8 cellular contexts compared by ENCODE assay signal in the genomic region with DNA sequence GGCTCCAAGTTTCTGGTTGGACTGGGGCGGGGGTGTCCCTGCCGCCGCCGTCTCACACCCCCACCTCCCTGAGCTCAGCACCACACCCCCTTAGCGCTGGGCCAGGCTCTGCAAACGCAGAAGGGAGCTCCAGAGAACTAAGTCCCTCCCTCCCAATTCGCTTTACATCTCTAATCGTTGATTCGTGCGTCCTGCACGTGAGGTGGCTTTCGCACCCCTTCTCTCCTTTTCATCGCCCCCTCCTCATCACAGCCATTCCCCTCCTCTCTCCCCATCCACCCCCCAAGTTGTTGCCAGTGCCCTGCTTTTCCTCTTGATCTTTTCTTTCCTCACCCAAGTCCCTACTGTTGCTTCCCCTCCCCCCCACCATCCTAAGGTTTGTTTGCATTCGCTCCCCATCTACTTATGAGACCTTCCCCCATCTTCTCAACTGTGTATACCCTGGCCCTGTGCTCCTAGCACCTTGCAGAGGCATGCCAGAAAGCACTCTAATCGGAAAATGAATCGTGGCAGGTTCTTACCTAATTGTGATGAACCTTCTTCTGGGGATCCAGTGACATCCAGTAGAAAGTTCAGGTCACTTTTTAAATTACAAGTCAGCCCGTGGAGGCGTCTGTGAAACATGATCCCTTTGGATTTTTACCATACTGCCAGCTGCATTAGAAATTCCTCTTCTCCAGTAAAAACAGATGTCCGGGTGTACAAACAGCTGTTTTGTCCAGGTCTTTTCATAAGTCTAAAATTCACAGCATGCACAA. TPM values are rescaled to one million over a fixed set of nuclear protein-coding genes. Genes with fewer than 3 reads are reported as not detected.
DNase-seq lines count a peak whose midpoint lies in the region; ATAC-seq, FAIRE-seq and TF ChIP-seq lines count a peak whose summit lies in the region.

No MANE protein-coding gene starts in this region.

- H3K4me1 ChIP-seq in GM12878 (ENCODE audit: control insufficient read depth, insufficient read depth, low read length) (no peaks in the 10 kb centered on the region), kidney (ENCODE audit: control insufficient read depth in 1 of 2, insufficient read depth in 1 of 2, low read depth in 1 of 2, low read length in 2 of 2) (peaks cover 5 to 7% of the 10 kb centered on the region in 2 donors)

- H4K20me1 ChIP-seq in GM12878 (ENCODE audit: control insufficient read depth, insufficient read depth), result no peaks in the 10 kb centered on the region; the same call in 1 of the 2 replicates

- CTCF ChIA-PET in GM12878 (lab: Yijun Ruan, JAX), result interaction anchor here (0.7 to 6.2 kb wide), 5 partner anchors 23 to 90 kb away, joined by 3 to 66 read pairs (median 4); no protein-coding TSS in a partner anchor

- H3K4me2 ChIP-seq in GM12878 (ENCODE audit: control insufficient read depth, insufficient read depth), result peak overlapping the region; percentile 61

- H3K27ac ChIP-seq in GM12878 (ENCODE audit: control insufficient read depth, insufficient read depth), result no peak overlapping the region
- peak overlapping the region; percentile 33 to 69 for H3K27ac ChIP-seq in kidney (ENCODE audit: low read depth in 2 of 2, low read length in 2 of 2)

- WGBS in GM12878 (ENCODE audit: insufficient coverage, insufficient replicate concordance, low lambda C conversion rate, missing lambda C conversion rate), result 6% methylated on average over 17 of the region's 19 CpGs

- FAIRE-seq in H54 (lab: Jason Lieb, UNC) (peak; percentile 27), GM12878 (lab: Jason Lieb, UNC) (no peak), kidney (lab: Jason Lieb, UNC) (no peak)

- H3K36me3 ChIP-seq in GM12878 (ENCODE audit: control insufficient read depth in 2 of 2, insufficient read depth in 2 of 2, low read length in 1 of 2), result no peaks in the 10 kb centered on the region
- H3K36me3 ChIP-seq in kidney (ENCODE audit: control insufficient read depth in 1 of 2, insufficient read depth in 2 of 2, low read length in 2 of 2), result no peaks in the 10 kb centered on the region

- POLR2A ChIA-PET in GM12878 (lab: Charles Lee), result interaction anchor here (0.5 to 1.2 kb wide), 3 partner anchors 16 to 74 kb away, joined by 3 to 7 read pairs (median 3); no protein-coding TSS in a partner anchor

- peak overlapping the region; percentile 92 for H2AFZ ChIP-seq in GM12878 (ENCODE audit: control insufficient read depth, low read depth, low read length)

- TF ChIP-seq RAD21 in GM12878 (IDR thresholded peaks at IDR 0.05; ENCODE audit: insufficient read depth, low read depth, low read length), result no peak

- SMC1A ChIA-PET in GM12878 (lab: Charles Lee; ENCODE audit: uncharacterized antibody, unreplicated experiment), result interaction anchor here (1.5 to 7.4 kb wide), 5 partner anchors 12 to 131 kb away, joined by 4 to 58 read pairs (median 36); no protein-coding TSS in a partner anchor

- no peak overlapping the region for H3K9ac ChIP-seq in GM12878 (ENCODE audit: control insufficient read depth, insufficient read depth, low read length)
- H3K9ac ChIP-seq in kidney (ENCODE audit: low read length in 2 of 2), result peak overlapping the region in 1 of 2 donors; percentile 65

- H3K9me3 ChIP-seq in GM12878 (replicated peaks; ENCODE audit: control insufficient read depth, insufficient read depth, low read length) (no peaks in the 10 kb centered on the region), kidney (ENCODE audit: control insufficient read depth in 1 of 2, low read length in 2 of 2) (no peaks in the 10 kb centered on the region)

- intact Hi-C loops in GM12878 (cut with micrococcal nuclease; ENCODE audit: unreplicated experiment) (loop anchor here (2.0 to 10.0 kb wide), 5 partner anchors 60 to 367 kb away; no protein-coding TSS in a partner anchor), kidney (cut with DNase I) (no loop called here)

- peaks cover 43% of the 10 kb centered on the region for H3K79me2 ChIP-seq in GM12878 (ENCODE audit: control insufficient read depth, insufficient read depth, low read length)

- TF ChIP-seq POLR2A in H54 (IDR thresholded peaks at IDR 0.05; ENCODE audit: low read depth, low read length) (no peak), GM12878 (IDR thresholded peaks at IDR 0.05; ENCODE audit: low read depth, low read length) (no peak)

- ATAC-seq in GM12878, result no peak
- ATAC-seq in HG03025 (IDR thresholded peaks at IDR 0.05; ENCODE audit: low FRiP score, unreplicated experiment), result no peak

- no peak for TF ChIP-seq EP300 in GM12878 (IDR thresholded peaks at IDR 0.05; ENCODE audit: borderline replicate concordance in 1 of 2, control insufficient read depth in 1 of 2, low read depth in 2 of 2, low read length in 2 of 2)

- BruUV-seq in GM12878 (replicated peaks; lab: Mats Ljungman, UMichigan), result no TSS peak

- RAD21 ChIA-PET in GM12878 (lab: Charles Lee; ENCODE audit: unreplicated experiment), result interaction anchor here (0.6 to 5.5 kb wide), 11 partner anchors 11 to 131 kb away, joined by 3 to 50 read pairs (median 3); no protein-coding TSS in a partner anchor

- in situ Hi-C loops in GM12878 (cut with MboI), result no loop called here

- DNase-seq in AG09309 (ENCODE audit: low read depth) (peak; percentile 31), H54 (ENCODE audit: insufficient read length, low spot score) (peak; percentile 85), NCI-H446 (lab: John Stamatoyannopoulos, UW) (peak; percentile 16 to 92), GM12878 (ENCODE audit: low read depth, low spot score) (no peak), kidney (no peak), stromal cell of bone marrow (ENCODE audit: low read depth) (peak; percentile 31)
- no peak for DNase-seq in activated CD8-positive, alpha-beta memory T cell treated with anti-CD3 and anti-CD28 coated beads for 24 hours

- no peaks in the 10 kb centered on the region for H3K27me3 ChIP-seq in GM12878 (replicated peaks in 1 of 2; ENCODE audit: control insufficient read depth in 2 of 2, insufficient read depth in 2 of 2, low read length in 1 of 2)

- no peak for TF ChIP-seq CTCF in AG09309 (IDR thresholded peaks at IDR 0.05; ENCODE audit: control insufficient read depth, insufficient read depth, low read depth, low read length, missing control alignments)
- TF ChIP-seq CTCF in GM12878 (IDR thresholded peaks at IDR 0.05 in 2 of 3, conservative IDR thresholded peaks at IDR 0.05 in 1 of 3; ENCODE audit: control insufficient read depth in 2 of 3, extremely low read depth in 1 of 3, insufficient read depth in 1 of 3, low read depth in 3 of 3, low read length in 3 of 3), result no peak
- TF ChIP-seq CTCF in kidney (IDR thresholded peaks at IDR 0.05; ENCODE audit: borderline replicate concordance, extremely low read depth, insufficient read depth), result no peak

- peak overlapping the region; percentile 96 for H3K4me3 ChIP-seq in AG09309 (ENCODE audit: control insufficient read depth, low read depth, low read length)
- H3K4me3 ChIP-seq in GM12878, result peak overlapping the region; percentile 82
- peak overlapping the region; percentile 75 to 80 for H3K4me3 ChIP-seq in kidney (ENCODE audit: low read length in 2 of 2)

TF ChIP-seq in GM12878, 131 proteins besides CTCF, POLR2A, EP300 and RAD21 (continues in another document):
- TF ChIP-seq PML (IDR thresholded peaks at IDR 0.05; ENCODE audit: low read length), result no peak
- TF ChIP-seq CHD1 (IDR thresholded peaks at IDR 0.05; ENCODE audit: low read depth, low read length), result no peak
- TF ChIP-seq, protein P1, sequence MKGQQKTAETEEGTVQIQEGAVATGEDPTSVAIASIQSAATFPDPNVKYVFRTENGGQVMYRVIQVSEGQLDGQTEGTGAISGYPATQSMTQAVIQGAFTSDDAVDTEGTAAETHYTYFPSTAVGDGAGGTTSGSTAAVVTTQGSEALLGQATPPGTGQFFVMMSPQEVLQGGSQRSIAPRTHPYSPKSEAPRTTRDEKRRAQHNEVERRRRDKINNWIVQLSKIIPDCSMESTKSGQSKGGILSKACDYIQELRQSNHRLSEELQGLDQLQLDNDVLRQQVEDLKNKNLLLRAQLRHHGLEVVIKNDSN (IDR thresholded peaks at IDR 0.05; ENCODE audit: borderline replicate concordance, extremely low read length, insufficient read depth, low read depth, low read length), result peak; percentile 45
- TF ChIP-seq FOXK2 (IDR thresholded peaks at IDR 0.05), result no peak
- no peak for TF ChIP-seq KAT2A (conservative IDR thresholded peaks at IDR 0.05; ENCODE audit: control insufficient read depth, low read depth, low read length)

RNA-seq across cellular contexts. Expression of gene ATL2, which starts 0.6 kb away (rescaled TPM):
- 377 and 379 TPM in 2 replicates for total RNA-seq in GM12878 (2013; cell fraction: nucleolus; rRNA removed)
- total RNA-seq in GM12878 (2014; rRNA removed) (49.6 and 60.7 TPM in 2 replicates), GM12878 (2014; rRNA removed; fragmentation: Illumina TruSeq; extraction: Trizol) (44.7 and 51.5 TPM in 2 replicates), GM12878 (2021) (44.4 and 48.2 TPM in 2 replicates), kidney (52.1 TPM)
- 15.7 TPM for polyA plus RNA-seq in GM12878 (2011; ENCODE audit: low read depth)
- polyA plus RNA-seq in GM12878 (2011; rRNA removed) (49.6 and 68.7 TPM in 2 replicates), GM12878 (2014; fragmentation: Illumina TruSeq; extraction: Trizol) (43.3 and 53.6 TPM in 2 replicates), GM12878 (2014; fragmentation: Nextera tagmentation; extraction: Ambion mirVana) (10 to 100 TPM in 1 of 2 experiments, 1 to 10 TPM in 1; 8.6 to 12.6 TPM), GM12878 (2014; rRNA removed) (40.2 and 40.7 TPM in 2 replicates), GM12878 (2016; fragmentation: Nextera tagmentation; extraction: Ambion mirVana) (10 to 100 TPM; 33.2 to 34.5 TPM), kidney (ENCODE audit: insufficient read depth, low read depth, low replicate concordance) (22.0 TPM)
- 35.8 and 40.6 TPM in 2 replicates for polyA plus RNA-seq in GM12878 (2011; cell fraction: cytosol; rRNA removed)
- polyA plus RNA-seq in GM12878 (2011; cell fraction: nucleus; rRNA removed), result 71.5 and 131 TPM in 2 replicates
- 19.0 and 27.1 TPM in 2 replicates for polyA plus RNA-seq in GM12878 (2012)
- polyA minus RNA-seq in GM12878 (2011; rRNA and poly(A)+ RNA removed), result 33.8 and 61.5 TPM in 2 replicates
- 16.3 and 19.1 TPM in 2 replicates for polyA minus RNA-seq in GM12878 (2011; cell fraction: cytosol; rRNA and poly(A)+ RNA removed)
- 62.7 and 96.7 TPM in 2 replicates for polyA minus RNA-seq in GM12878 (2011; cell fraction: nucleus; rRNA and poly(A)+ RNA removed)

Comparison
In these comparisons a context has a peak if more than half of its experiments do, and no peak if none do; other contexts are left out.
1. DNase-seq: peak in AG09309 (single experiment), H54 (single experiment), NCI-H446 (2 of 2) and stromal cell of bone marrow (single experiment); none in GM12878 (single experiment), kidney (single experiment) and activated CD8-positive, alpha-beta memory T cell treated with anti-CD3 and anti-CD28 coated beads for 24 hours (single experiment).
2. Peak in every context shown above with its lines, with median percentiles within 50 percentile points of each other: H3K4me3 ChIP-seq.